Comparison of ENCODE assay signal across 16 cellular contexts in genomic region chr20:17584684-17585083, GRCh38. TPM values are rescaled to one million over a fixed set of nuclear protein-coding genes. Genes with fewer than 3 reads are reported as not detected.
A peak's percentile ranks its signal among the peaks of the same experiment; 100 is the strongest.
DNase-seq lines count a peak whose midpoint lies in the region; ATAC-seq and TF ChIP-seq lines count a peak whose summit lies in the region.
"Had no signal": no experiment of that assay in that cellular context is flagged by ENCODE, and none has a peak within 500 bp of the region (broad histone marks: within the 10 kb centered on the region; RNA-seq: fewer than 3 reads in every experiment).

No MANE protein-coding gene starts in this region.

- no peak overlapping the region for H2BK120ac ChIP-seq in IMR-90 (ENCODE audit: low read depth, low read length)

- no peak overlapping the region for H2AFZ ChIP-seq in IMR-90 (replicated peaks; ENCODE audit: low read length, poor library complexity)
- no peak overlapping the region for H2AFZ ChIP-seq in SK-N-SH (ENCODE audit: low read depth)

- in situ Hi-C loops in IMR-90 (cut with MboI; ENCODE audit: low sequenced_read_pairs) = no loop called here

- TF ChIP-seq POLR2A in IMR-90 (IDR thresholded peaks at IDR 0.05; ENCODE audit: low read depth, low read length) = no peak
- no peak for TF ChIP-seq POLR2A in stomach (IDR thresholded peaks at IDR 0.05)

- intact Hi-C loops in IMR-90 (cut with micrococcal nuclease) = no loop called here
- intact Hi-C loops in stomach (cut with DNase I; ENCODE audit: low total_unique reads) = no loop called here

- no peak overlapping the region for H2AK9ac ChIP-seq in IMR-90 (replicated peaks; ENCODE audit: low read depth, low read length, poor library complexity)

- peaks cover 95% of the 10 kb centered on the region for H4K20me1 ChIP-seq in IMR-90 (ENCODE audit: insufficient read depth, low read length)
- H4K20me1 ChIP-seq in SK-N-SH (ENCODE audit: insufficient read depth) = peaks cover 99% of the 10 kb centered on the region

- TF ChIP-seq RAD21 in IMR-90 (IDR thresholded peaks at IDR 0.05; ENCODE audit: low read length) (no peak), SK-N-SH (IDR thresholded peaks at IDR 0.05; ENCODE audit: low read length) (no peak)

- no peak overlapping the region for H3K56ac ChIP-seq in IMR-90 (ENCODE audit: extremely low read depth, insufficient read depth, low read length)

- no peak overlapping the region for H2BK20ac ChIP-seq in IMR-90 (ENCODE audit: low read depth, low read length)

- no peak overlapping the region for H4K8ac ChIP-seq in IMR-90 (ENCODE audit: low read depth in 2 of 2, low read length in 2 of 2)

- POLR2A ChIA-PET in IMR-90 (lab: Charles Lee; ENCODE audit: unreplicated experiment) = no interaction called here
- POLR2A ChIA-PET in SK-N-SH (lab: Yijun Ruan, JAX) = no interaction called here

- DNase-seq in IMR-90 (peak; percentile 50), brain pericyte (ENCODE audit: low read depth, low spot score) (peak; percentile 70), myocyte (ENCODE audit: low read depth) (peak; percentile 53), stomach (no peak), SK-N-SH (no peak)
- DNase-seq in activated naive CD4-positive, alpha-beta T cell treated with Interleukin-2 at 50 U/mL for 16 hours = no peak
- DNase-seq: DMS153, H9, NCI-H187, NCI-H226, NCI-H526 had no signal

- H3K9me2 ChIP-seq in SK-N-SH = no peaks in the 10 kb centered on the region

- TF ChIP-seq EP300 in stomach (IDR thresholded peaks at IDR 0.05) = no peak
- TF ChIP-seq EP300 in SK-N-SH (IDR thresholded peaks at IDR 0.05; ENCODE audit: borderline replicate concordance in 1 of 2, low read depth in 1 of 2, low read length in 1 of 2) = no peak

- H4K5ac ChIP-seq in IMR-90 (ENCODE audit: low read depth, low read length) = no peak overlapping the region

- H3K4ac ChIP-seq in IMR-90 (ENCODE audit: low read depth, low read length) = no peak overlapping the region

- H3K27ac ChIP-seq in IMR-90 (ENCODE audit: insufficient read depth, low read length) (no peak overlapping the region), stomach (peak overlapping the region in 3 of 5 donors; percentile 20 to 80 (median 32)), SK-N-SH (ENCODE audit: low read depth in 2 of 2, low read length in 1 of 2) (no peak overlapping the region)
- H3K27ac ChIP-seq: C4-2B, HL-60 had no signal

- dilution Hi-C loops in IMR-90 (cut with HindIII; ENCODE audit: low sequenced_read_pairs, unreplicated experiment) = no loop called here

- no peak overlapping the region for H3K23ac ChIP-seq in IMR-90 (ENCODE audit: low read depth, low read length)

- H3K79me2 ChIP-seq in SK-N-SH (ENCODE audit: insufficient read depth) = peaks cover 100% of the 10 kb centered on the region

- peaks cover 0 to 59% of the 10 kb centered on the region in 2 experiments; a peak in 3 of 4 replicates for H3K79me1 ChIP-seq in IMR-90 (ENCODE audit: low read depth in 1 of 2, low read length in 2 of 2)

- CTCF ChIA-PET in IMR-90 (lab: Yijun Ruan, JAX) = interaction anchor here (1.0 kb wide), 1 partner anchor 12 kb away, joined by 3 read pairs; no protein-coding TSS in a partner anchor
- CTCF ChIA-PET in SK-N-SH (lab: Yijun Ruan, JAX) = interaction anchor here (0.7 kb wide), 1 partner anchor 79 kb away, joined by 3 read pairs; no protein-coding TSS in a partner anchor

- H4K91ac ChIP-seq in IMR-90 (ENCODE audit: insufficient read depth, low read depth, low read length) = no peak overlapping the region

- peaks cover 11% of the 10 kb centered on the region for H3F3A ChIP-seq in SK-N-SH (replicated peaks; ENCODE audit: insufficient read depth)

- H2AK5ac ChIP-seq in IMR-90 (ENCODE audit: low read depth, low read length) = no peak overlapping the region

- H2BK5ac ChIP-seq in IMR-90 (ENCODE audit: low read depth, low read length, poor library complexity, severe bottlenecking) = no peak overlapping the region

- TF ChIP-seq CTCF in IMR-90 (conservative IDR thresholded peaks at IDR 0.05; ENCODE audit: low read depth, low read length) = no peak
- no peak for TF ChIP-seq CTCF in stomach (IDR thresholded peaks at IDR 0.05)
- no peak for TF ChIP-seq CTCF in SK-N-SH (IDR thresholded peaks at IDR 0.05)

- H3K4me3 ChIP-seq in IMR-90 (ENCODE audit: insufficient read depth, low read depth, low read length) (no peak overlapping the region), stomach (no peak overlapping the region), SK-N-SH (ENCODE audit: low read depth in 2 of 2, low read length in 1 of 2) (no peak overlapping the region)

- H3K4me2 ChIP-seq in IMR-90 (ENCODE audit: low read depth, low read length) (peak overlapping the region; percentile 37; the same call in 1 of the 2 replicates), SK-N-SH (no peak overlapping the region)

- ATAC-seq in IMR-90 (ENCODE audit: low read depth) (peak; percentile 52; the same call in 1 of the 2 replicates), HG02610 (IDR thresholded peaks at IDR 0.05; ENCODE audit: unreplicated experiment) (no peak), GM21423 (IDR thresholded peaks at IDR 0.05; ENCODE audit: unreplicated experiment) (no peak)

- H3K4me1 ChIP-seq in IMR-90 (ENCODE audit: control insufficient read depth, insufficient read depth, low read length) = peaks cover 8% of the 10 kb centered on the region
- peaks cover 33 to 99% (median 71%) of the 10 kb centered on the region in 4 donors for H3K4me1 ChIP-seq in stomach
- peaks cover 0 to 6% of the 10 kb centered on the region in 2 experiments; a peak in 2 of 4 replicates for H3K4me1 ChIP-seq in SK-N-SH (ENCODE audit: control insufficient read depth in 1 of 2, insufficient read depth in 2 of 2, low read depth in 1 of 2, low read length in 1 of 2)

- no peak overlapping the region for H3K18ac ChIP-seq in IMR-90 (ENCODE audit: low read depth, low read length)

- H3K27me3 ChIP-seq in IMR-90 (ENCODE audit: control insufficient read depth, insufficient read depth, low read length) = no peaks in the 10 kb centered on the region
- no peaks in the 10 kb centered on the region for H3K27me3 ChIP-seq in stomach
- H3K27me3 ChIP-seq in SK-N-SH (ENCODE audit: insufficient read depth) = no peaks in the 10 kb centered on the region

- BruUV-seq in IMR-90 (replicated peaks; lab: Mats Ljungman, UMichigan) = no TSS peak

- H3K36me3 ChIP-seq in IMR-90 (ENCODE audit: control insufficient read depth, insufficient read depth, low read length) (peaks cover 4% of the 10 kb centered on the region), stomach (peaks cover 0 to 7% (median 0%) of the 10 kb centered on the region in 4 donors), SK-N-SH (replicated peaks in 1 of 2; ENCODE audit: control insufficient read depth in 1 of 2, insufficient read depth in 2 of 2, low read length in 1 of 2) (peaks cover 0 to 44% of the 10 kb centered on the region in 2 experiments)

- no peak overlapping the region for H3K14ac ChIP-seq in IMR-90 (replicated peaks; ENCODE audit: low read depth, low read length)

- no peak overlapping the region for H2BK15ac ChIP-seq in IMR-90 (ENCODE audit: low read depth, low read length)

- H3K9me3 ChIP-seq in IMR-90 (ENCODE audit: control insufficient read depth, insufficient read depth, low read length) (no peaks in the 10 kb centered on the region), stomach (no peaks in the 10 kb centered on the region), SK-N-SH (no peaks in the 10 kb centered on the region)

- peaks cover 21% of the 10 kb centered on the region for H3K9me1 ChIP-seq in IMR-90 (ENCODE audit: insufficient read depth, low read length)

- H3K9ac ChIP-seq in IMR-90 (ENCODE audit: low read depth, low read length) (no peak overlapping the region), SK-N-SH (no peak overlapping the region)

TF ChIP-seq in IMR-90, 13 proteins besides CTCF, POLR2A, EP300 and RAD21 (continues in another document):
- TF ChIP-seq CHD1 (IDR thresholded peaks at IDR 0.05; ENCODE audit: low read depth, low read length) = no peak

TF ChIP-seq in SK-N-SH, 30 proteins besides CTCF, POLR2A, EP300 and RAD21 (continues in another document):
- TF ChIP-seq SIN3A (IDR thresholded peaks at IDR 0.05; ENCODE audit: borderline replicate concordance, low read depth, low read length) = no peak
- no peak for TF ChIP-seq MXI1 (IDR thresholded peaks at IDR 0.05; ENCODE audit: low read depth, low read length)
- TF ChIP-seq EZH2phosphoT487 (IDR thresholded peaks at IDR 0.05; ENCODE audit: borderline replicate concordance, low read depth) = no peak
- TF ChIP-seq MAX (IDR thresholded peaks at IDR 0.05; ENCODE audit: low read depth) = no peak
- TF ChIP-seq, protein P1, sequence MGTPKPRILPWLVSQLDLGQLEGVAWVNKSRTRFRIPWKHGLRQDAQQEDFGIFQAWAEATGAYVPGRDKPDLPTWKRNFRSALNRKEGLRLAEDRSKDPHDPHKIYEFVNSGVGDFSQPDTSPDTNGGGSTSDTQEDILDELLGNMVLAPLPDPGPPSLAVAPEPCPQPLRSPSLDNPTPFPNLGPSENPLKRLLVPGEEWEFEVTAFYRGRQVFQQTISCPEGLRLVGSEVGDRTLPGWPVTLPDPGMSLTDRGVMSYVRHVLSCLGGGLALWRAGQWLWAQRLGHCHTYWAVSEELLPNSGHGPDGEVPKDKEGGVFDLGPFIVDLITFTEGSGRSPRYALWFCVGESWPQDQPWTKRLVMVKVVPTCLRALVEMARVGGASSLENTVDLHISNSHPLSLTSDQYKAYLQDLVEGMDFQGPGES (IDR thresholded peaks at IDR 0.05; ENCODE audit: low read depth, low read length) = no peak

RNA-seq across cellular contexts. Expression of gene DSTN, which starts 14.8 kb away (rescaled TPM):
- 221 and 383 TPM in 2 replicates for total RNA-seq in IMR-90 (2012; rRNA removed)
- 258 and 269 TPM in 2 replicates for polyA plus RNA-seq in IMR-90 (2012; rRNA removed)
- polyA plus RNA-seq in IMR-90 (2012; cell fraction: cytosol; rRNA removed) = 105 and 120 TPM in 2 replicates
- 20.5 and 87.7 TPM in 2 replicates for polyA plus RNA-seq in IMR-90 (2012; cell fraction: nucleus; rRNA removed; ENCODE audit: low replicate concordance)
- 361 and 482 TPM in 2 replicates for total RNA-seq in myocyte
- 464 TPM for polyA plus RNA-seq in myocyte (2012)
- 1,000 to 10,000 TPM in 1 of 5 donors, 100 to 1,000 TPM in 4; 334 to 1,254 (median 555) TPM for total RNA-seq in stomach
- 100 to 1,000 TPM; 464 to 624 (median 598) TPM for polyA plus RNA-seq in stomach
- polyA plus RNA-seq in SK-N-SH (2012; rRNA removed) = 151 and 167 TPM in 2 replicates
- 249 and 348 TPM in 2 replicates for polyA plus RNA-seq in SK-N-SH (2012; cell fraction: cytosol; rRNA removed)
- 57.6 and 74.2 TPM in 2 replicates for polyA plus RNA-seq in SK-N-SH (2012; cell fraction: nucleus; rRNA removed)

RNA-seq across cellular contexts. Expression of gene BFSP1, which starts 53.5 kb away (rescaled TPM):
- total RNA-seq in IMR-90 (2012; rRNA removed) = 1.9 and 2.0 TPM in 2 replicates
- polyA plus RNA-seq in IMR-90 (2012; rRNA removed) = 0.85 and 1.1 TPM in 2 replicates
- polyA plus RNA-seq in IMR-90 (2012; cell fraction: cytosol; rRNA removed) = 0.78 and 1.1 TPM in 2 replicates
- polyA plus RNA-seq in IMR-90 (2012; cell fraction: nucleus; rRNA removed; ENCODE audit: low replicate concordance) = 0.57 and 1.1 TPM in 2 replicates
- total RNA-seq in myocyte = 7.6 and 8.3 TPM in 2 replicates
- 10.3 TPM for polyA plus RNA-seq in myocyte (2012)
- total RNA-seq in stomach = 1 to 10 TPM in 3 of 5 donors, not detected in 2; 1.7 to 7.1 (median 3.2) TPM
- polyA plus RNA-seq in stomach = 1 to 10 TPM in 1 of 3 donors, under 1 TPM in 1, not detected in 1; 0.70 to 1.2 TPM
- 6.7 and 7.1 TPM in 2 replicates for polyA plus RNA-seq in SK-N-SH (2012; rRNA removed)
- 8.9 and 9.2 TPM in 2 replicates for polyA plus RNA-seq in SK-N-SH (2012; cell fraction: cytosol; rRNA removed)
- polyA plus RNA-seq in SK-N-SH (2012; cell fraction: nucleus; rRNA removed) = 5.6 and 5.9 TPM in 2 replicates
- total RNA-seq: OCI-LY7 had no signal

Comparison
In these comparisons a context has a peak if more than half of its experiments do, and no peak if none do; other contexts are left out.
1. DNase-seq: peak in IMR-90 (single experiment), brain pericyte (single experiment) and myocyte (single experiment); none in stomach (single experiment), SK-N-SH (single experiment) and activated naive CD4-positive, alpha-beta T cell treated with Interleukin-2 at 50 U/mL for 16 hours (single experiment).
2. H3K27ac ChIP-seq: peak in stomach (3 of 5); none in IMR-90 (single experiment) and SK-N-SH (0 of 2).